1 cellular context compared by ENCODE assay signal in the genomic region with DNA sequence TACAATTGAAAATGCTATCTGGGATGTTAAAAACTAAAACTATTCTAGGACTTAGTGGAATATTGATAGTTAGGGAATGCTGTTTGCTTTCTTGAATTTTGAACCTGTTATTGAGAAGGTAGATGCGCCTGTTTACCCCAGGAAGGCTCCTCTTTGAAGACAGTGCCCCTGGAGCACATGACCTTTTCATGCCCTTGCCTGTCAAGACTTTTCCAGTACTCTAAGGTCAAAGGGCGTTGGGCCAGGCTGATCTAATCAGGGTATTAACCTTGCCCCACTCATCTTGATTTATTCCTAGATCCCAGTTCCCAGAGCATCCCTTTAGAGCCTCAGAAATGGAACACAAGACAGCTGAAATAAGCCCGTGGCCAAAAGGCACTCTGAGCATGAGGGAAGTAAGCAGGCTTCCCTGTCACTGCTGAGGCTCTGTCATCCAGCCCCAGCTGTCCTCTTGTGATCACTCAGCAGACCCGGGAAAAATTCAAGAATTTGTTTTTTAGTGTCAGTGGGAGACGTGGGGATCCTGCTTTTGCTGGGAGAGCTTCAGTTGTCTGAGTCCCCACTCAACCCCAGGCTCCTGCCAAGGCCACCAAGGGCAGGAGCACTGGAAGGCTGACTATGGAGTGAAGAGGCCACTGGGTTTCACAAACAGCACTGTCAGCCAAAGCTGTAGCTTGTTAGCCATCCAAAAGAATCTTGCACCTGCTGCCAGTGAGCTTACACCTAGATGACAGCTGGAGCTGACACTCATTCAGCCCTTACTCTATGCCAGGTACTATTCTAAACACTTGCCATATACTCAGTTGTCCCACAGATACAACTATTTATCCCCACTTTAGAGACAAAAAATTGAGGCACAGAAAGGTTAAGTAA.
TF ChIP-seq lines count a peak whose summit lies in the region.

No MANE protein-coding gene starts in this region.

TF ChIP-seq in HepG2, 621 proteins besides CTCF, POLR2A, EP300 and RAD21:
- TF ChIP-seq RELA (CRISPR knock-in tag; IDR thresholded peaks at IDR 0.05) = no peak
- peak; percentile 40; the same call in 1 of the 2 replicates for TF ChIP-seq NR2F6 (IDR thresholded peaks at IDR 0.05)
- TF ChIP-seq NR2F6 (CRISPR knock-in tag; IDR thresholded peaks at IDR 0.05) = no peak
- TF ChIP-seq, protein P1, sequence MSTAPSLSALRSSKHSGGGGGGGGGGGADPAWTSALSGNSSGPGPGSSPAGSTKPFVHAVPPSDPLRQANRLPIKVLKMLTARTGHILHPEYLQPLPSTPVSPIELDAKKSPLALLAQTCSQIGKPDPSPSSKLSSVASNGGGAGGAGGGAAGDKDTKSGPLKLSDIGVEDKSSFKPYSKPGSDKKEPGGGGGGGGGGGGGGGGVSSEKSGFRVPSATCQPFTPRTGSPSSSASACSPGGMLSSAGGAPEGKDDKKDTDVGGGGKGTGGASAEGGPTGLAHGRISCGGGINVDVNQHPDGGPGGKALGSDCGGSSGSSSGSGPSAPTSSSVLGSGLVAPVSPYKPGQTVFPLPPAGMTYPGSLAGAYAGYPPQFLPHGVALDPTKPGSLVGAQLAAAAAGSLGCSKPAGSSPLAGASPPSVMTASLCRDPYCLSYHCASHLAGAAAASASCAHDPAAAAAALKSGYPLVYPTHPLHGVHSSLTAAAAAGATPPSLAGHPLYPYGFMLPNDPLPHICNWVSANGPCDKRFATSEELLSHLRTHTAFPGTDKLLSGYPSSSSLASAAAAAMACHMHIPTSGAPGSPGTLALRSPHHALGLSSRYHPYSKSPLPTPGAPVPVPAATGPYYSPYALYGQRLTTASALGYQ (CRISPR knock-in tag; IDR thresholded peaks at IDR 0.05) = no peak
- TF ChIP-seq IRF2 (CRISPR knock-in tag; IDR thresholded peaks at IDR 0.05) = no peak
- no peak for TF ChIP-seq HCFC1 (IDR thresholded peaks at IDR 0.05; ENCODE audit: low read depth, low read length)
- peak; percentile 60 for TF ChIP-seq RARA (CRISPR knock-in tag; IDR thresholded peaks at IDR 0.05)
